Comparison of ENCODE assay signal across 11 cellular contexts in the genomic region with DNA sequence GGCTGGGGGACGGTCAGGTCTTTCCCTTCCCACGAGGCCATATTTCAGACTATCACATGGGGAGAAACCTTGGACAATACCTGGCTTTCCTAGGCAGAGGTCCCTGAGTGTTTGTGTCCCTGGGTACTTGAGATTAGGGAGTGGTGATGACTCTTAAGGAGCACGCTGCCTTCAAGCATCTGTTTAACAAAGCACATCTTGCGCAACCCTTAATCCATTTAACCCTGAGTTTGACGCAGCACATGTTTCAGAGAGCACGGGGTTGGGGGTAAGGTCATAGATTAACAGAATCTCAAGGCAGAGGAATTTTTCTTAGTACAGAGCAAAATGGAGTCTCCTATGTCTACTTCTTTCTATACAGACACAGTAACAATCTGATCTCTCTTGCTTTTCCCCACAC. TPM values are rescaled to one million over a fixed set of nuclear protein-coding genes. Genes with fewer than 3 reads are reported as not detected.
DNase-seq lines count a peak whose midpoint lies in the region; FAIRE-seq and TF ChIP-seq lines count a peak whose summit lies in the region.
"Not testable (repeated sequence)": the region's sequence is repeated elsewhere in the genome, so short reads cannot be mapped to it uniquely, and the experiment has no call there.
"Had no signal": no experiment of that assay in that cellular context is flagged by ENCODE, and none has a peak within 500 bp of the region (broad histone marks: within the 10 kb centered on the region; RNA-seq: fewer than 3 reads in every experiment).

No MANE protein-coding gene starts in this region.

- DNase-seq in HCEC 1CT (peak; percentile 79), NB4 (ENCODE audit: low read depth) (peak; percentile 7), NCI-H82 treated with DMSO at 0.1 percent for 48 hours (lab: John Stamatoyannopoulos, UW; ENCODE audit: unreplicated experiment) (peak; percentile 89), WERI-Rb-1 (peak; percentile 20), bronchial epithelial cell (ENCODE audit: low read depth) (peak; percentile 46), fibroblast of mammary gland (ENCODE audit: low read depth) (peak; percentile 58), iris pigment epithelial cell (ENCODE audit: low read depth) (peak; percentile 51), thyroid gland (peak; percentile 2 to 12)

- not testable (repeated sequence) for H3K36me3 ChIP-seq in WERI-Rb-1; bronchial epithelial cell (ENCODE audit: control insufficient read depth, insufficient read depth, low read length); thyroid gland

- not testable (repeated sequence) for H3K4me1 ChIP-seq in thyroid gland

- TF ChIP-seq POLR2A in NB4 (IDR thresholded peaks at IDR 0.05; ENCODE audit: extremely low read depth, insufficient read length); thyroid gland (IDR thresholded peaks at IDR 0.05): not testable (repeated sequence)

- not testable (repeated sequence) for H3K4me3 ChIP-seq in NB4 (ENCODE audit: low read depth, low read length); WERI-Rb-1 (ENCODE audit: low read depth, low read length); bronchial epithelial cell (ENCODE audit: low read depth, low read length); fibroblast of mammary gland (ENCODE audit: control insufficient read depth, low read depth, low read length); thyroid gland (replicated peaks in 1 of 3)

- intact Hi-C loops in thyroid gland (cut with DNase I) = not testable (repeated sequence)

- not testable (repeated sequence) for H3K27me3 ChIP-seq in WERI-Rb-1 (ENCODE audit: insufficient read depth, low read depth, severe bottlenecking); bronchial epithelial cell (ENCODE audit: control insufficient read depth, insufficient read depth, low read length); thyroid gland

- WGBS in thyroid gland, 2 donors = 21 to 39% methylated on average over 4 of the region's 6 CpGs

- H3K27ac ChIP-seq in WERI-Rb-1, thyroid gland: not testable (repeated sequence)

- not testable (repeated sequence) for H3K9me3 ChIP-seq in WERI-Rb-1 (ENCODE audit: severe bottlenecking); thyroid gland

- TF ChIP-seq CTCF in NB4 (IDR thresholded peaks at IDR 0.05; ENCODE audit: low read depth, low read length); WERI-Rb-1 (IDR thresholded peaks at IDR 0.05; ENCODE audit: low read depth, low read length); bronchial epithelial cell (IDR thresholded peaks at IDR 0.05; ENCODE audit: insufficient read depth, low read length, severe bottlenecking); fibroblast of mammary gland (conservative IDR thresholded peaks at IDR 0.05; ENCODE audit: control insufficient read depth, insufficient read depth, low read depth, low read length); thyroid gland (IDR thresholded peaks at IDR 0.05): not testable (repeated sequence)

- FAIRE-seq in bronchial epithelial cell (lab: Jason Lieb, UNC) = not testable (repeated sequence)

RNA-seq across cellular contexts. Expression of a gene that starts 42.6 kb away (rescaled TPM):
- total RNA-seq in bronchial epithelial cell = 64.8 and 68.2 TPM in 2 replicates
- total RNA-seq in thyroid gland = 100 to 1,000 TPM; 118 to 147 (median 138) TPM

RNA-seq across cellular contexts. Expression of a gene that starts 57.3 kb away (rescaled TPM):
- total RNA-seq in bronchial epithelial cell = under 0.01 TPM in 1 of 2 replicates, not detected in the other
- total RNA-seq in thyroid gland = not detected
- total RNA-seq: CD4-positive, alpha-beta memory T cell; GM23248; H7 had no signal

Comparison
In these comparisons a context has a peak if more than half of its experiments do, and no peak if none do; other contexts are left out.
1. DNase-seq: peak in every context shown above with its lines; median percentile 89 in NCI-H82 treated with DMSO at 0.1 percent for 48 hours; 79 in HCEC 1CT; 58 in fibroblast of mammary gland; 51 in iris pigment epithelial cell; 46 in bronchial epithelial cell; 20 in WERI-Rb-1; 7 in NB4; 7 in thyroid gland.